1 cellular context compared by ENCODE assay signal in genomic region chr2:60533114-60534033, GRCh38.
TF ChIP-seq lines count a peak whose summit lies in the region.

No MANE protein-coding gene starts in this region.

TF ChIP-seq in HEK293, 187 proteins besides CTCF, POLR2A, EP300 and RAD21 (continued from another document):
- TF ChIP-seq, protein P1, sequence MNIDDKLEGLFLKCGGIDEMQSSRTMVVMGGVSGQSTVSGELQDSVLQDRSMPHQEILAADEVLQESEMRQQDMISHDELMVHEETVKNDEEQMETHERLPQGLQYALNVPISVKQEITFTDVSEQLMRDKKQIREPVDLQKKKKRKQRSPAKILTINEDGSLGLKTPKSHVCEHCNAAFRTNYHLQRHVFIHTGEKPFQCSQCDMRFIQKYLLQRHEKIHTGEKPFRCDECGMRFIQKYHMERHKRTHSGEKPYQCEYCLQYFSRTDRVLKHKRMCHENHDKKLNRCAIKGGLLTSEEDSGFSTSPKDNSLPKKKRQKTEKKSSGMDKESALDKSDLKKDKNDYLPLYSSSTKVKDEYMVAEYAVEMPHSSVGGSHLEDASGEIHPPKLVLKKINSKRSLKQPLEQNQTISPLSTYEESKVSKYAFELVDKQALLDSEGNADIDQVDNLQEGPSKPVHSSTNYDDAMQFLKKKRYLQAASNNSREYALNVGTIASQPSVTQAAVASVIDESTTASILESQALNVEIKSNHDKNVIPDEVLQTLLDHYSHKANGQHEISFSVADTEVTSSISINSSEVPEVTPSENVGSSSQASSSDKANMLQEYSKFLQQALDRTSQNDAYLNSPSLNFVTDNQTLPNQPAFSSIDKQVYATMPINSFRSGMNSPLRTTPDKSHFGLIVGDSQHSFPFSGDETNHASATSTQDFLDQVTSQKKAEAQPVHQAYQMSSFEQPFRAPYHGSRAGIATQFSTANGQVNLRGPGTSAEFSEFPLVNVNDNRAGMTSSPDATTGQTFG (tag by site-specific recombination; IDR thresholded peaks at IDR 0.05; ENCODE audit: borderline replicate concordance) = no peak
- TF ChIP-seq, protein P2, sequence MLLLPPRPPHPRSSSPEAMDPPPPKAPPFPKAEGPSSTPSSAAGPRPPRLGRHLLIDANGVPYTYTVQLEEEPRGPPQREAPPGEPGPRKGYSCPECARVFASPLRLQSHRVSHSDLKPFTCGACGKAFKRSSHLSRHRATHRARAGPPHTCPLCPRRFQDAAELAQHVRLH (tag by site-specific recombination; IDR thresholded peaks at IDR 0.05) = peak; percentile 78; the same call in 1 of the 2 replicates
- 0 out of 2 replicates have a peak, but pooled peaks have one; percentile 15 for TF ChIP-seq ZBTB8A (tag by site-specific recombination; IDR thresholded peaks at IDR 0.05)
- peak; percentile 82 for TF ChIP-seq OSR2 (tag by site-specific recombination; IDR thresholded peaks at IDR 0.05)
